Comparison of ENCODE assay signal across 8 cellular contexts in genomic region chr2:168849610-168850009, GRCh38. TPM values are rescaled to one million over a fixed set of nuclear protein-coding genes. Genes with fewer than 3 reads are reported as not detected.
A peak's percentile ranks its signal among the peaks of the same experiment; 100 is the strongest.
DNase-seq lines count a peak whose midpoint lies in the region; ATAC-seq, FAIRE-seq and TF ChIP-seq lines count a peak whose summit lies in the region.

No MANE protein-coding gene starts in this region.

- H3K27ac ChIP-seq in Peyer's patch, result no peak overlapping the region
- H3K27ac ChIP-seq in left ventricle myocardium inferior (replicated peaks), result no peak overlapping the region

- FAIRE-seq in urothelium cell line (lab: Jason Lieb, UNC), result no peak

- H3K27me3 Mint-ChIP-seq in stimulated activated naive CD8-positive, alpha-beta T cell treated with anti-CD3 and anti-CD28 coated beads, Interleukin-15, amount 100 ng/mL, for 72 hours, result no peaks in the 10 kb centered on the region

- H3K4me1 Mint-ChIP-seq in stimulated activated naive CD8-positive, alpha-beta T cell treated with anti-CD3 and anti-CD28 coated beads, Interleukin-15, amount 100 ng/mL, for 72 hours, result no peaks in the 10 kb centered on the region

- peaks cover 0 to 12% (median 0%) of the 10 kb centered on the region in 3 donors for H3K36me3 ChIP-seq in Peyer's patch
- H3K36me3 ChIP-seq in left ventricle myocardium inferior, result peaks cover 38% of the 10 kb centered on the region

- H3K27me3 ChIP-seq in Peyer's patch, result no peaks in the 10 kb centered on the region
- no peaks in the 10 kb centered on the region for H3K27me3 ChIP-seq in left ventricle myocardium inferior (ENCODE audit: low read depth)

- ATAC-seq in stimulated activated naive CD8-positive, alpha-beta T cell treated with anti-CD3 and anti-CD28 coated beads, Interleukin-15, amount 100 ng/mL, for 72 hours, result peak; percentile 69
- no peak for ATAC-seq in stimulated activated naive CD8-positive, alpha-beta T cell treated with anti-CD3 and anti-CD28 coated beads, Interleukin-15, Interleukin-2, amounts not matched to agents 100 U/mL and 50 U/mL, for 24 hours
- no peak for ATAC-seq in GM18498 (IDR thresholded peaks at IDR 0.05; ENCODE audit: unreplicated experiment)

- H3K9me3 ChIP-seq in Peyer's patch, result no peaks in the 10 kb centered on the region
- H3K9me3 ChIP-seq in left ventricle myocardium inferior (replicated peaks), result no peaks in the 10 kb centered on the region

- TF ChIP-seq CTCF in Peyer's patch (IDR thresholded peaks at IDR 0.05) (peak in 4 of 6 experiments; percentile 14 to 63 (median 52)), left ventricle myocardium inferior (IDR thresholded peaks at IDR 0.05; ENCODE audit: borderline replicate concordance) (peak; percentile 54)

- H3K4me1 ChIP-seq in Peyer's patch (no peaks in the 10 kb centered on the region), left ventricle myocardium inferior (peaks cover 8% of the 10 kb centered on the region)

- no peak for TF ChIP-seq POLR2A in Peyer's patch (IDR thresholded peaks at IDR 0.05)

- H3K4me3 Mint-ChIP-seq in stimulated activated naive CD8-positive, alpha-beta T cell treated with anti-CD3 and anti-CD28 coated beads, Interleukin-15, amount 100 ng/mL, for 72 hours, result no peak overlapping the region

- no peak for DNase-seq in stimulated activated naive CD8-positive, alpha-beta T cell treated with anti-CD3 and anti-CD28 coated beads, Interleukin-15, amount 100 ng/mL, for 72 hours
- DNase-seq in stimulated activated naive CD8-positive, alpha-beta T cell treated with anti-CD3 and anti-CD28 coated beads, Interleukin-15, Interleukin-2, amounts not matched to agents 100 U/mL and 50 U/mL, for 24 hours, result no peak
- peak in 2 of 3 donors; percentile 61 to 65 for DNase-seq in Peyer's patch
- DNase-seq in left ventricle myocardium inferior, result peak; percentile 23
- DNase-seq in urothelium cell line (ENCODE audit: low spot score), result peak; percentile 61
- no peak for DNase-seq in pons (ENCODE audit: low spot score)
- DNase-seq in NCI-H187 treated with DMSO at 0.1 percent for 48 hours (lab: John Stamatoyannopoulos, UW), result no peak

- no peak overlapping the region for H3K27ac Mint-ChIP-seq in stimulated activated naive CD8-positive, alpha-beta T cell treated with anti-CD3 and anti-CD28 coated beads, Interleukin-15, amount 100 ng/mL, for 72 hours

- peaks cover 0 to 2% of the 10 kb centered on the region in 2 donors for H3K9me3 Mint-ChIP-seq in stimulated activated naive CD8-positive, alpha-beta T cell treated with anti-CD3 and anti-CD28 coated beads, Interleukin-15, amount 100 ng/mL, for 72 hours

- intact Hi-C loops in left ventricle myocardium inferior (cut with micrococcal nuclease), result no loop called here

- no peak overlapping the region for H3K4me3 ChIP-seq in Peyer's patch
- H3K4me3 ChIP-seq in left ventricle myocardium inferior, result no peak overlapping the region

RNA-seq across cellular contexts. Expression of gene SPC25, which starts 40.6 kb away (rescaled TPM):
- 1 to 10 TPM in 2 of 4 donors, not detected in 2; 1.1 to 6.6 TPM for total RNA-seq in Peyer's patch
- 0.60 TPM for total RNA-seq in left ventricle myocardium inferior

RNA-seq across cellular contexts. Expression of gene NOSTRIN, which starts 47.2 kb away (rescaled TPM):
- total RNA-seq in Peyer's patch (100 to 1,000 TPM in 1 of 4 donors, 10 to 100 TPM in 3; 67.4 to 152 (median 87.7) TPM), left ventricle myocardium inferior (14.7 TPM)

RNA-seq across cellular contexts. Expression of gene G6PC2, which starts 51.5 kb away (rescaled TPM):
- total RNA-seq in Peyer's patch (not detected), left ventricle myocardium inferior (not detected)

Comparison
In these comparisons a context has a peak if more than half of its experiments do, and no peak if none do; other contexts are left out.
1. DNase-seq: peak in Peyer's patch (2 of 3), left ventricle myocardium inferior (single experiment) and urothelium cell line (single experiment); none in stimulated activated naive CD8-positive, alpha-beta T cell treated with anti-CD3 and anti-CD28 coated beads, Interleukin-15, amount 100 ng/mL, for 72 hours (0 of 2), stimulated activated naive CD8-positive, alpha-beta T cell treated with anti-CD3 and anti-CD28 coated beads, Interleukin-15, Interleukin-2, amounts not matched to agents 100 U/mL and 50 U/mL, for 24 hours (single experiment), pons (single experiment) and NCI-H187 treated with DMSO at 0.1 percent for 48 hours (single experiment).